1 cellular context compared by ENCODE assay signal in the genomic region with DNA sequence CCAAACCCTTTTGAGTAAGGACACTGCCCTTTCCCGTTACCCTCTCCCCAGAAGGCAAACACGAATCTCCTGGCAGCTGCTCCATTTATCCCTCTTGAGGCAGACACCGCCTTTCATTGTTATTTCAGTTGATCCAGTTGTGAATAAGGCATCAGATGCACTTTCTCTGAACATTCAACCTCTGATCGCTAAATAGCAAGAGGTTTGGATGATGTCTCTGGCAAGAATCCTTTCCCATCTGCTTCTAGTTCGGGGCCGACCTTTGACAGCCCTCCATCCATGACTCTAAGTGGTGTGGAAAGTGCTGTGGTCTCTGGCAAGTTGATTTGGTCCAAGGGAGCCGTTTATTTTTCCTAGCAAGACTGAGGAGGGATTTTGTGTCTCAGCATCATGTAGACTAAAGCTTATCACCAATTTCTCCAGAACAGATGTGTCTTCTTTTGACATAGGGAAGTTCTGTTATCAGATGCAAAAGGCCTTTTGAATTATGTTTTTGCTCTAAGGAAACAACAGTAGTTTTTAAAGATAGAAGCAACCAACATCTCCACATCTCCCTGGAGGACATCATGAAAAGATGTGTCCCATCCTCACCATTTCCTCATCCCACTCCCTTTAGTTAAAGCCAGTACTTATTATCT.
TF ChIP-seq lines count a peak whose summit lies in the region.

No MANE protein-coding gene starts in this region.

TF ChIP-seq in K562, 482 proteins besides CTCF, POLR2A, EP300 and RAD21 (continued from another document):
- TF ChIP-seq PBX2 (CRISPR knock-in tag; IDR thresholded peaks at IDR 0.05; ENCODE audit: low read depth) (no peak), PBX2 (tag; conservative IDR thresholded peaks at IDR 0.05; ENCODE audit: low read depth) (peak; percentile 77; the same call in 1 of the 2 replicates), ZNF224 (CRISPR knock-in tag; IDR thresholded peaks at IDR 0.05) (no peak), CBFA2T3 (IDR thresholded peaks at IDR 0.05) (peak; percentile 16; the same call in 1 of the 2 replicates)
TF ChIP-seq in K562: peak in this region for 6.
